Comparison of ENCODE assay signal across 8 cellular contexts in genomic region chr4:98659106-98659592, GRCh38.
DNase-seq lines count a peak whose midpoint lies in the region; ATAC-seq and TF ChIP-seq lines count a peak whose summit lies in the region.

No MANE protein-coding gene starts in this region.

- H3K79me2 ChIP-seq in OCI-LY1 (ENCODE audit: insufficient read depth, low read length) = no peaks in the 10 kb centered on the region

- H3K9me2 ChIP-seq in OCI-LY1 (ENCODE audit: low read depth, low read length) = no peaks in the 10 kb centered on the region

- H3F3A ChIP-seq in OCI-LY1 (ENCODE audit: insufficient read depth, low read length) = no peaks in the 10 kb centered on the region

- H3K27ac ChIP-seq in OCI-LY1 (ENCODE audit: low read depth, low read length, poor library complexity, severe bottlenecking) = no peak overlapping the region
- H3K27ac ChIP-seq in effector memory CD4-positive, alpha-beta T cell (ENCODE audit: insufficient read depth, low read length, poor library complexity, severe bottlenecking) = peak overlapping the region; percentile 70

- TF ChIP-seq CTCF in OCI-LY1 (IDR thresholded peaks at IDR 0.05; ENCODE audit: low read length) = no peak

- H3K36me3 ChIP-seq in OCI-LY1 (ENCODE audit: insufficient read depth, low read length) (no peaks in the 10 kb centered on the region), mucosa of stomach (ENCODE audit: control insufficient read depth, insufficient read depth, low read length) (no peaks in the 10 kb centered on the region)
- no peaks in the 10 kb centered on the region for H3K36me3 ChIP-seq in effector memory CD4-positive, alpha-beta T cell (ENCODE audit: control insufficient read depth, insufficient read depth, low read length)

- no peaks in the 10 kb centered on the region for H4K20me1 ChIP-seq in OCI-LY1 (ENCODE audit: insufficient read depth, low read length)

- H2AFZ ChIP-seq in OCI-LY1 (ENCODE audit: low read length) = no peak overlapping the region

- H3K4me2 ChIP-seq in OCI-LY1 (ENCODE audit: low read length) = peak overlapping the region; percentile 75

- H3K27me3 ChIP-seq in OCI-LY1 (ENCODE audit: insufficient read depth, low read length) (0 out of 2 replicates have a peak, but pooled peaks cover 3% of the 10 kb centered on the region), mucosa of stomach (ENCODE audit: control insufficient read depth, insufficient read depth, low read length) (peaks cover 7% of the 10 kb centered on the region)
- no peaks in the 10 kb centered on the region for H3K27me3 ChIP-seq in effector memory CD4-positive, alpha-beta T cell (replicated peaks; ENCODE audit: control insufficient read depth, insufficient read depth, low read length, poor library complexity, severe bottlenecking)

- H3K9me3 ChIP-seq in OCI-LY1 (ENCODE audit: low read length) (no peaks in the 10 kb centered on the region), mucosa of stomach (ENCODE audit: control insufficient read depth, low read length) (no peaks in the 10 kb centered on the region)
- no peaks in the 10 kb centered on the region for H3K9me3 ChIP-seq in effector memory CD4-positive, alpha-beta T cell (ENCODE audit: control insufficient read depth, low read length)

- H3K4me1 ChIP-seq in OCI-LY1 (ENCODE audit: insufficient read depth, low read length, severe bottlenecking) = peaks cover 27% of the 10 kb centered on the region
- H3K4me1 ChIP-seq in effector memory CD4-positive, alpha-beta T cell (ENCODE audit: control insufficient read depth, insufficient read depth, low read length, poor library complexity, severe bottlenecking) = peaks cover 52% of the 10 kb centered on the region
- peaks cover 47% of the 10 kb centered on the region for H3K4me1 ChIP-seq in mucosa of stomach (ENCODE audit: control insufficient read depth, insufficient read depth, low read length)

- DNase-seq in ELR (ENCODE audit: low read depth) (peak; percentile 70), cerebellar nuclear complex (lab: John Stamatoyannopoulos, UW) (no peak)
- DNase-seq in effector memory CD4-positive, alpha-beta T cell = no peak

- H3K4me3 ChIP-seq in OCI-LY1 (ENCODE audit: low read depth, low read length, poor library complexity, severe bottlenecking) (peak overlapping the region; percentile 55), mucosa of stomach (ENCODE audit: low read length) (peak overlapping the region; percentile 91)
- peak overlapping the region; percentile 63 for H3K4me3 ChIP-seq in effector memory CD4-positive, alpha-beta T cell (ENCODE audit: insufficient read depth, low read depth, low read length, poor library complexity, severe bottlenecking)

- H3K9ac ChIP-seq in OCI-LY1 (ENCODE audit: low read length) (no peak overlapping the region; the same call in 1 of the 2 replicates), mucosa of stomach (ENCODE audit: low read length) (peak overlapping the region; percentile 86)

- ATAC-seq in GM21528 (IDR thresholded peaks at IDR 0.05; ENCODE audit: low FRiP score, unreplicated experiment) (no peak), HG02623 (IDR thresholded peaks at IDR 0.05; ENCODE audit: unreplicated experiment) (no peak), GM18907 (IDR thresholded peaks at IDR 0.05; ENCODE audit: unreplicated experiment) (no peak)
